ENCODE assay signal across 19 cellular contexts in genomic region chr14:103400537-103400936, GRCh38. TPM values are rescaled to one million over a fixed set of nuclear protein-coding genes. Genes with fewer than 3 reads are reported as not detected.
DNase-seq lines count a peak whose midpoint lies in the region; ATAC-seq and TF ChIP-seq lines count a peak whose summit lies in the region.
"Had no signal": no experiment of that assay in that cellular context is flagged by ENCODE, and none has a peak within 500 bp of the region (broad histone marks: within the 10 kb centered on the region; RNA-seq: fewer than 3 reads in every experiment).

No MANE protein-coding gene starts in this region.

- POLR2A ChIA-PET in MCF 10A (lab: Yijun Ruan, JAX), result interaction anchor here (1.2 to 5.2 kb wide), 2 partner anchors 13 to 52 kb away, joined by 3 to 27 read pairs; no protein-coding TSS in a partner anchor

- H3K27ac ChIP-seq in mammary epithelial cell (ENCODE audit: insufficient read depth, low read depth, low read length) (no peak overlapping the region), Karpas-422 (ENCODE audit: low read length) (no peak overlapping the region)
- H3K27ac ChIP-seq: right lobe of liver had no signal

- BruUV-seq in mammary epithelial cell (replicated peaks; lab: Mats Ljungman, UMichigan) (no TSS peak), MCF 10A (replicated peaks; lab: Mats Ljungman, UMichigan) (no TSS peak)

- H2AFZ ChIP-seq in mammary epithelial cell (ENCODE audit: low read depth, low read length) (no peak overlapping the region), Karpas-422 (ENCODE audit: low read length) (no peak overlapping the region)
- H2AFZ ChIP-seq: GM23338 had no signal

- H3K9me2 ChIP-seq in Karpas-422 (replicated peaks; ENCODE audit: insufficient read depth, low read length), result no peaks in the 10 kb centered on the region

- in situ Hi-C loops in mammary epithelial cell (cut with MboI; ENCODE audit: low sequenced_read_pairs in 2 of 2), result no loop called here

- H4K20me1 ChIP-seq in mammary epithelial cell (ENCODE audit: insufficient read depth, low read length), result peaks cover 57% of the 10 kb centered on the region
- H4K20me1 ChIP-seq in Karpas-422 (ENCODE audit: insufficient read depth, low read depth, low read length), result peaks cover 53% of the 10 kb centered on the region

- DNase-seq in mammary epithelial cell, result no peak
- DNase-seq in MCF 10A (ENCODE audit: unreplicated experiment), result no peak
- DNase-seq in Karpas-422, result no peak
- no peak for DNase-seq in effector memory CD8-positive, alpha-beta T cell
- no peak for DNase-seq in stimulated activated effector memory CD8-positive, alpha-beta T cell treated with anti-CD3 and anti-CD28 coated beads, Interleukin-12 subunit alpha, Interleukin-12 subunit beta, amount 100 ng/mL, for 72 hours (ENCODE audit: low spot score in 2 of 2)
- DNase-seq in lower leg skin (ENCODE audit: low spot score in 2 of 2), result no peak
- no peak for DNase-seq in activated gamma-delta T cell treated with Interleukin-2 at 50 U/mL for 16 hours
- DNase-seq in activated CD4-positive, alpha-beta T cell treated with anti-CD3 and anti-CD28 coated beads, Interleukin-2, amount 10 ng/mL, durations not matched to agents 24 days and 14 days, result no peak
- DNase-seq: activated T-cell treated with anti-CD3 and anti-CD28 coated beads for 4 hours; CD4-positive, alpha-beta memory T cell; cortex of kidney; mucosa of descending colon; NCI-H146; NCI-H2171; NCI-H69; right lobe of liver; SHP77 treated with DMSO at 0.1 percent for 48 hours had no signal

- TF ChIP-seq CTCF in mammary epithelial cell (conservative IDR thresholded peaks at IDR 0.05 in 1 of 2, IDR thresholded peaks at IDR 0.05 in 1 of 2; ENCODE audit: extremely low read depth in 1 of 2, insufficient read depth in 1 of 2, low read depth in 1 of 2, low read length in 2 of 2), result no peak
- no peak for TF ChIP-seq CTCF in MCF 10A (IDR thresholded peaks at IDR 0.05; ENCODE audit: unreplicated experiment)
- no peak for TF ChIP-seq CTCF in lower leg skin (IDR thresholded peaks at IDR 0.05)

- dilution Hi-C loops in mammary epithelial cell (cut with HindIII; ENCODE audit: low sequenced_read_pairs), result no loop called here

- H3K9me3 Mint-ChIP-seq in MCF 10A (ENCODE audit: unreplicated experiment), result no peaks in the 10 kb centered on the region
- no peaks in the 10 kb centered on the region for H3K9me3 Mint-ChIP-seq in effector memory CD8-positive, alpha-beta T cell
- no peaks in the 10 kb centered on the region for H3K9me3 Mint-ChIP-seq in stimulated activated effector memory CD8-positive, alpha-beta T cell treated with anti-CD3 and anti-CD28 coated beads, Interleukin-12 subunit alpha, Interleukin-12 subunit beta, amount 100 ng/mL, for 72 hours
- no peaks in the 10 kb centered on the region for H3K9me3 Mint-ChIP-seq in activated CD4-positive, alpha-beta T cell treated with anti-CD3 and anti-CD28 coated beads, Interleukin-2, amount 10 ng/mL, durations not matched to agents 24 days and 14 days
- H3K9me3 Mint-ChIP-seq: brain; CD4-positive, alpha-beta memory T cell; GM23338 had no signal

- no peak for ATAC-seq in effector memory CD8-positive, alpha-beta T cell (replicated peaks)
- ATAC-seq in stimulated activated effector memory CD8-positive, alpha-beta T cell treated with anti-CD3 and anti-CD28 coated beads, Interleukin-12 subunit alpha, Interleukin-12 subunit beta, amount 100 ng/mL, for 72 hours, result no peak

- H3K4me2 ChIP-seq in mammary epithelial cell (ENCODE audit: insufficient read depth, low read depth, low read length) (peak overlapping the region; percentile 72), Karpas-422 (ENCODE audit: low read depth, low read length, poor library complexity, severe bottlenecking) (peak overlapping the region; percentile 39)

- CTCF ChIA-PET in mammary epithelial cell (lab: Charles Lee; ENCODE audit: low non-redundant PET) (no interaction called here), MCF 10A (lab: Yijun Ruan, JAX) (interaction anchor here (0.5 to 2.3 kb wide), 4 partner anchors 9 to 147 kb away, joined by 3 to 9 read pairs (median 5); no protein-coding TSS in a partner anchor)

- TF ChIP-seq POLR2A in lower leg skin (IDR thresholded peaks at IDR 0.05), result no peak

- H3K27me3 Mint-ChIP-seq in MCF 10A (ENCODE audit: insufficient read depth, unreplicated experiment), result no peaks in the 10 kb centered on the region
- no peaks in the 10 kb centered on the region for H3K27me3 Mint-ChIP-seq in effector memory CD8-positive, alpha-beta T cell
- no peaks in the 10 kb centered on the region for H3K27me3 Mint-ChIP-seq in activated CD4-positive, alpha-beta T cell treated with anti-CD3 and anti-CD28 coated beads, Interleukin-2, amount 10 ng/mL, durations not matched to agents 24 days and 14 days
- H3K27me3 Mint-ChIP-seq: brain; CD4-positive, alpha-beta memory T cell had no signal

- peaks cover 1% of the 10 kb centered on the region for H3K36me3 ChIP-seq in mammary epithelial cell (ENCODE audit: insufficient read depth, low read length)
- peaks cover 8% of the 10 kb centered on the region for H3K36me3 ChIP-seq in Karpas-422 (ENCODE audit: insufficient read depth, low read length)

- H3K9me3 ChIP-seq in mammary epithelial cell (replicated peaks; ENCODE audit: insufficient read depth, low read length) (no peaks in the 10 kb centered on the region), Karpas-422 (ENCODE audit: low read length) (no peaks in the 10 kb centered on the region)
- H3K9me3 ChIP-seq: mucosa of descending colon, right lobe of liver had no signal

- H3K27me3 ChIP-seq in mammary epithelial cell (ENCODE audit: insufficient read depth, low read length), result no peaks in the 10 kb centered on the region
- H3K27me3 ChIP-seq in Karpas-422 (ENCODE audit: low read length), result no peaks in the 10 kb centered on the region
- H3K27me3 ChIP-seq: right lobe of liver had no signal

- H3K9ac ChIP-seq in mammary epithelial cell (ENCODE audit: insufficient read depth, low read length) (no peak overlapping the region), Karpas-422 (ENCODE audit: low read length) (no peak overlapping the region)

- peaks cover 15% of the 10 kb centered on the region for H3K36me3 Mint-ChIP-seq in MCF 10A (ENCODE audit: insufficient read depth, unreplicated experiment)
- peaks cover 12% of the 10 kb centered on the region for H3K36me3 Mint-ChIP-seq in effector memory CD8-positive, alpha-beta T cell (ENCODE audit: insufficient read depth)
- H3K36me3 Mint-ChIP-seq in stimulated activated effector memory CD8-positive, alpha-beta T cell treated with anti-CD3 and anti-CD28 coated beads, Interleukin-12 subunit alpha, Interleukin-12 subunit beta, amount 100 ng/mL, for 72 hours, result peaks cover 12% of the 10 kb centered on the region
- peaks cover 2% of the 10 kb centered on the region for H3K36me3 Mint-ChIP-seq in activated CD4-positive, alpha-beta T cell treated with anti-CD3 and anti-CD28 coated beads, Interleukin-2, amount 10 ng/mL, durations not matched to agents 24 days and 14 days (ENCODE audit: low read depth)

- peaks cover 98% of the 10 kb centered on the region for H3K79me2 ChIP-seq in mammary epithelial cell (ENCODE audit: insufficient read depth, low read length)
- peaks cover 100% of the 10 kb centered on the region for H3K79me2 ChIP-seq in Karpas-422 (ENCODE audit: low read length)

- H3K4me1 Mint-ChIP-seq in MCF 10A (ENCODE audit: insufficient read depth, unreplicated experiment), result peaks cover 57% of the 10 kb centered on the region
- peaks cover 44 to 78% of the 10 kb centered on the region in 2 donors for H3K4me1 Mint-ChIP-seq in effector memory CD8-positive, alpha-beta T cell (ENCODE audit: low read depth in 2 of 2)
- peaks cover 70% of the 10 kb centered on the region for H3K4me1 Mint-ChIP-seq in stimulated activated effector memory CD8-positive, alpha-beta T cell treated with anti-CD3 and anti-CD28 coated beads, Interleukin-12 subunit alpha, Interleukin-12 subunit beta, amount 100 ng/mL, for 72 hours
- H3K4me1 Mint-ChIP-seq in activated CD4-positive, alpha-beta T cell treated with anti-CD3 and anti-CD28 coated beads, Interleukin-2, amount 10 ng/mL, durations not matched to agents 24 days and 14 days, result peaks cover 50% of the 10 kb centered on the region

- 67% methylated on average over 3 of the region's 4 CpGs for WGBS in mammary epithelial cell (ENCODE audit: low coverage, missing lambda C conversion rate)
- whole genome bisulfite sequencing in lower leg skin, 2 donors, result 70 to 84% methylated on average over 4 of the region's 4 CpGs

- H3K4me3 ChIP-seq in mammary epithelial cell (replicated peaks in 1 of 3; ENCODE audit: insufficient read depth in 1 of 3, low read depth in 2 of 3, low read length in 3 of 3) (no peak overlapping the region), Karpas-422 (ENCODE audit: low read length) (no peak overlapping the region), lower leg skin (ENCODE audit: low read depth, poor library complexity, severe bottlenecking) (no peak overlapping the region)
- H3K4me3 ChIP-seq: GM23338, mucosa of descending colon, right lobe of liver had no signal

- intact Hi-C loops in mammary epithelial cell (cut with micrococcal nuclease), result no loop called here
- intact Hi-C loops in MCF 10A (cut with micrococcal nuclease), result no loop called here
- intact Hi-C loops in lower leg skin (cut with DNase I; ENCODE audit: low total_unique reads), result no loop called here
- intact Hi-C loops in activated CD4-positive, alpha-beta T cell treated with anti-CD3 and anti-CD28 coated beads, Interleukin-2, amount 10 ng/mL, durations not matched to agents 24 days and 14 days (cut with micrococcal nuclease), result loop anchor here (2.0 kb wide), 1 partner anchor 14 kb away; no protein-coding TSS in a partner anchor

- H3K4me1 ChIP-seq in mammary epithelial cell (ENCODE audit: insufficient read depth, low read length) (peaks cover 44% of the 10 kb centered on the region), Karpas-422 (ENCODE audit: low read length) (peaks cover 49% of the 10 kb centered on the region)

- no peak overlapping the region for H3K27ac Mint-ChIP-seq in MCF 10A (ENCODE audit: low read depth, unreplicated experiment)
- H3K27ac Mint-ChIP-seq in effector memory CD8-positive, alpha-beta T cell, result peak overlapping the region in 1 of 2 donors; percentile 17
- H3K27ac Mint-ChIP-seq in stimulated activated effector memory CD8-positive, alpha-beta T cell treated with anti-CD3 and anti-CD28 coated beads, Interleukin-12 subunit alpha, Interleukin-12 subunit beta, amount 100 ng/mL, for 72 hours, result no peak overlapping the region
- no peak overlapping the region for H3K27ac Mint-ChIP-seq in activated CD4-positive, alpha-beta T cell treated with anti-CD3 and anti-CD28 coated beads, Interleukin-2, amount 10 ng/mL, durations not matched to agents 24 days and 14 days

- H3K4me3 Mint-ChIP-seq in MCF 10A (ENCODE audit: unreplicated experiment), result no peak overlapping the region
- peak overlapping the region; percentile 15 to 42 for H3K4me3 Mint-ChIP-seq in effector memory CD8-positive, alpha-beta T cell
- peak overlapping the region; percentile 37 for H3K4me3 Mint-ChIP-seq in stimulated activated effector memory CD8-positive, alpha-beta T cell treated with anti-CD3 and anti-CD28 coated beads, Interleukin-12 subunit alpha, Interleukin-12 subunit beta, amount 100 ng/mL, for 72 hours
- no peak overlapping the region for H3K4me3 Mint-ChIP-seq in activated CD4-positive, alpha-beta T cell treated with anti-CD3 and anti-CD28 coated beads, Interleukin-2, amount 10 ng/mL, durations not matched to agents 24 days and 14 days
- H3K4me3 Mint-ChIP-seq: GM23338 had no signal

RNA-seq across cellular contexts. Expression of gene MARK3, which starts 15.3 kb away (rescaled TPM):
- total RNA-seq in mammary epithelial cell, result 100 to 1,000 TPM in 1 of 2 donors, 10 to 100 TPM in 1; 85.7 to 175 TPM
- 87.2 TPM for polyA plus RNA-seq in mammary epithelial cell
- polyA minus RNA-seq in mammary epithelial cell, result 171 TPM
- 102 and 130 TPM in 2 replicates for total RNA-seq in MCF 10A (2022)
- total RNA-seq in Karpas-422 (2014; rRNA removed; shearing (Covaris generic); ENCODE audit: low replicate concordance), result 94.5 and 113 TPM in 2 replicates
- 10 to 100 TPM; 47.3 to 68.2 (median 58.8) TPM for total RNA-seq in lower leg skin
- total RNA-seq in activated CD4-positive, alpha-beta T cell treated with anti-CD3 and anti-CD28 coated beads, Interleukin-2, amount 10 ng/mL, durations not matched to agents 24 days and 14 days, result 82.0 and 89.7 TPM in 2 replicates

Comparison
In these comparisons a context has a peak if more than half of its experiments do, and no peak if none do; other contexts are left out.
1. H3K4me3 Mint-ChIP-seq: peak in effector memory CD8-positive, alpha-beta T cell (2 of 2) and stimulated activated effector memory CD8-positive, alpha-beta T cell treated with anti-CD3 and anti-CD28 coated beads, Interleukin-12 subunit alpha, Interleukin-12 subunit beta, amount 100 ng/mL, for 72 hours (single experiment); none in MCF 10A (single experiment) and activated CD4-positive, alpha-beta T cell treated with anti-CD3 and anti-CD28 coated beads, Interleukin-2, amount 10 ng/mL, durations not matched to agents 24 days and 14 days (single experiment).